Comparison of ENCODE assay signal across 13 cellular contexts in genomic region chr6:104955491-104955890, GRCh38. TPM values are rescaled to one million over a fixed set of nuclear protein-coding genes. Genes with fewer than 3 reads are reported as not detected.
DNase-seq lines count a peak whose midpoint lies in the region; ATAC-seq and TF ChIP-seq lines count a peak whose summit lies in the region.
"Had no signal": no experiment of that assay in that cellular context is flagged by ENCODE, and none has a peak within 500 bp of the region (broad histone marks: within the 10 kb centered on the region; RNA-seq: fewer than 3 reads in every experiment).

No MANE protein-coding gene starts in this region.

- peaks cover 2% of the 10 kb centered on the region; the same call in 1 of the 2 replicates for H3K36me3 Mint-ChIP-seq in WTC11

- H3K4me2 ChIP-seq in DND-41 (ENCODE audit: insufficient read depth, low read length), result peak overlapping the region; percentile 41

- H3K27me3 Mint-ChIP-seq in WTC11 (ENCODE audit: low read depth), result no peaks in the 10 kb centered on the region

- H3K9me3 ChIP-seq in DND-41 (ENCODE audit: insufficient read depth, low read length, severe bottlenecking) (peaks cover 3% of the 10 kb centered on the region), right atrium auricular region (peaks cover 0 to 15% of the 10 kb centered on the region in 2 donors)

- CTCF ChIA-PET in WTC11 (lab: Charles Lee), result interaction anchor here (0.6 to 1.3 kb wide), 3 partner anchors 15 to 124 kb away, joined by 3 to 12 read pairs (median 4); no protein-coding TSS in a partner anchor

- H3K79me2 ChIP-seq in DND-41 (ENCODE audit: insufficient read depth, low read length), result peaks cover 14% of the 10 kb centered on the region

- H3K36me3 ChIP-seq in DND-41 (ENCODE audit: insufficient read depth, low read length) (no peaks in the 10 kb centered on the region), right atrium auricular region (no peaks in the 10 kb centered on the region)

- TF ChIP-seq CTCF in DND-41 (IDR thresholded peaks at IDR 0.05; ENCODE audit: borderline replicate concordance, extremely low read depth, low read length, poor library complexity, severe bottlenecking) (no peak), WTC11 (IDR thresholded peaks at IDR 0.05) (no peak), right atrium auricular region (IDR thresholded peaks at IDR 0.05) (no peak)

- peak overlapping the region; percentile 46 for H3K9ac ChIP-seq in DND-41 (ENCODE audit: low read depth, low read length)

- H3K4me3 ChIP-seq in DND-41 (ENCODE audit: low read depth in 1 of 2, low read length in 2 of 2) (no peak overlapping the region), right atrium auricular region (no peak overlapping the region)
- H3K4me3 ChIP-seq in Jurkat, Clone E6-1 (ENCODE audit: low read length), result peak overlapping the region; percentile 4; the same call in 1 of the 2 replicates

- H2AFZ ChIP-seq in DND-41 (ENCODE audit: low read depth, low read length), result peak overlapping the region; percentile 24; the same call in 1 of the 2 replicates

- peak; percentile 58 for ATAC-seq in DND-41 (ENCODE audit: insufficient read depth, low read depth)
- no peak for ATAC-seq in WTC11
- ATAC-seq in GM21423 (IDR thresholded peaks at IDR 0.05; ENCODE audit: unreplicated experiment), result no peak

- H3K4me1 Mint-ChIP-seq in WTC11, result peaks cover 42% of the 10 kb centered on the region

- H3K4me3 Mint-ChIP-seq in WTC11, result peak overlapping the region; percentile 93
- H3K4me3 Mint-ChIP-seq: activated naive CD4-positive, alpha-beta T cell treated with anti-CD3 and anti-CD28 coated beads, Interleukin-2, amount 50 U/mL, for 24 hours had no signal

- peaks cover 83% of the 10 kb centered on the region for H3K4me1 ChIP-seq in DND-41 (ENCODE audit: insufficient read depth, low read length)
- peaks cover 0 to 3% of the 10 kb centered on the region in 2 donors for H3K4me1 ChIP-seq in right atrium auricular region

- POLR2A ChIA-PET in WTC11 (lab: Charles Lee), result interaction anchor here (0.6 to 2.2 kb wide), 6 partner anchors 12 to 121 kb away, joined by 3 to 9 read pairs (median 4); partner anchors contain the start of gene HACE1

- no peaks in the 10 kb centered on the region for H4K20me1 ChIP-seq in DND-41 (ENCODE audit: insufficient read depth, low read length)

- no peaks in the 10 kb centered on the region for H3K9me3 Mint-ChIP-seq in WTC11

- H3K27ac Mint-ChIP-seq in WTC11, result peak overlapping the region; percentile 95
- H3K27ac Mint-ChIP-seq: activated naive CD4-positive, alpha-beta T cell treated with anti-CD3 and anti-CD28 coated beads, Interleukin-2, amount 50 U/mL, for 24 hours had no signal

- H3K27ac ChIP-seq in DND-41 (ENCODE audit: low read length), result peak overlapping the region; percentile 96
- no peak overlapping the region for H3K27ac ChIP-seq in right atrium auricular region

- H3K27me3 ChIP-seq in DND-41 (ENCODE audit: insufficient read depth, low read length, poor library complexity) (no peaks in the 10 kb centered on the region), right atrium auricular region (peaks cover 34 to 48% of the 10 kb centered on the region in 2 donors)

- DNase-seq in DND-41 (peak; percentile 88), WTC11 (ENCODE audit: low spot score) (peak; percentile 34), islet precursor cell (peak; percentile 75), right atrium auricular region (ENCODE audit: low spot score) (no peak), AML-193 (lab: John Stamatoyannopoulos, UW) (no peak)
- DNase-seq in Jurkat, Clone E6-1 (ENCODE audit: low read depth, low spot score), result peak; percentile 37
- DNase-seq in activated effector memory CD4-positive, alpha-beta T cell treated with Interleukin-2 at 50 U/mL for 16 hours, result no peak
- DNase-seq: activated CD4-positive, CD25-positive, alpha-beta regulatory T cell treated with anti-CD3 and anti-CD28 coated beads, Interleukin-2, amount 50 U/mL, for 72 hours; effector CD4-positive, alpha-beta T cell; stimulated activated CD4-positive, alpha-beta T cell treated with anti-CD3 and anti-CD28 coated beads, Interleukin-12 subunit alpha, Interleukin-12 subunit beta, amount 100 ng/mL, for 4 hours had no signal

TF ChIP-seq in WTC11, 78 proteins besides CTCF, POLR2A, EP300 and RAD21:
- TF ChIP-seq FOXK1 (CRISPR knock-in tag; IDR thresholded peaks at IDR 0.05) (no peak), SMAD4 (CRISPR knock-in tag; IDR thresholded peaks at IDR 0.05) (no peak), HMGA2 (CRISPR knock-in tag; IDR thresholded peaks at IDR 0.05) (no peak), JUN (CRISPR knock-in tag; IDR thresholded peaks at IDR 0.05) (no peak), CREM (CRISPR knock-in tag; IDR thresholded peaks at IDR 0.05) (no peak), ETV6 (CRISPR knock-in tag; IDR thresholded peaks at IDR 0.05) (no peak), CDX4 (CRISPR knock-in tag; IDR thresholded peaks at IDR 0.05; ENCODE audit: borderline replicate concordance) (no peak), TEAD4 (CRISPR knock-in tag; IDR thresholded peaks at IDR 0.05) (no peak), CBFB (CRISPR knock-in tag; IDR thresholded peaks at IDR 0.05; ENCODE audit: low read depth) (no peak), OVOL2 (CRISPR knock-in tag; IDR thresholded peaks at IDR 0.05; ENCODE audit: borderline replicate concordance) (no peak), ZNF281 (CRISPR knock-in tag; IDR thresholded peaks at IDR 0.05) (no peak), PRRX2 (CRISPR knock-in tag; IDR thresholded peaks at IDR 0.05) (no peak), SMAD3 (CRISPR knock-in tag; IDR thresholded peaks at IDR 0.05; ENCODE audit: borderline replicate concordance) (no peak), FOXP4 (CRISPR knock-in tag; IDR thresholded peaks at IDR 0.05) (no peak), ZNF138 (CRISPR knock-in tag; conservative IDR thresholded peaks at IDR 0.05) (no peak)
- TF ChIP-seq, protein P1, sequence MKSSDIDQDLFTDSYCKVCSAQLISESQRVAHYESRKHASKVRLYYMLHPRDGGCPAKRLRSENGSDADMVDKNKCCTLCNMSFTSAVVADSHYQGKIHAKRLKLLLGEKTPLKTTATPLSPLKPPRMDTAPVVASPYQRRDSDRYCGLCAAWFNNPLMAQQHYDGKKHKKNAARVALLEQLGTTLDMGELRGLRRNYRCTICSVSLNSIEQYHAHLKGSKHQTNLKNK (CRISPR knock-in tag; IDR thresholded peaks at IDR 0.05), result no peak
- TF ChIP-seq, protein P2, sequence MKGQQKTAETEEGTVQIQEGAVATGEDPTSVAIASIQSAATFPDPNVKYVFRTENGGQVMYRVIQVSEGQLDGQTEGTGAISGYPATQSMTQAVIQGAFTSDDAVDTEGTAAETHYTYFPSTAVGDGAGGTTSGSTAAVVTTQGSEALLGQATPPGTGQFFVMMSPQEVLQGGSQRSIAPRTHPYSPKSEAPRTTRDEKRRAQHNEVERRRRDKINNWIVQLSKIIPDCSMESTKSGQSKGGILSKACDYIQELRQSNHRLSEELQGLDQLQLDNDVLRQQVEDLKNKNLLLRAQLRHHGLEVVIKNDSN (CRISPR knock-in tag; IDR thresholded peaks at IDR 0.05), result no peak
TF ChIP-seq in WTC11: peak in this region for 0.

RNA-seq across cellular contexts. Expression of gene LIN28B, which starts 1.4 kb away (rescaled TPM):
- polyA plus RNA-seq in Jurkat, Clone E6-1 (2012; ENCODE audit: insufficient read depth, insufficient read length), result not detected
- total RNA-seq in WTC11 (2021) (73.4 to 82.0 TPM (median 81.9 TPM) in 3 replicates), right atrium auricular region (not detected)
- total RNA-seq: osteoblast had no signal

Comparison
In these comparisons a context has a peak if more than half of its experiments do, and no peak if none do; other contexts are left out.
1. DNase-seq: peak in DND-41 (single experiment), Jurkat, Clone E6-1 (single experiment), WTC11 (single experiment) and islet precursor cell (single experiment); none in activated effector memory CD4-positive, alpha-beta T cell treated with Interleukin-2 at 50 U/mL for 16 hours (single experiment), right atrium auricular region (single experiment) and AML-193 (0 of 2).
2. RNA of gene LIN28B, which starts 1.4 kb away (total RNA-seq): 73.4 to 82.0 TPM in WTC11; not detected in right atrium auricular region; every median in the first group is over 10 times any median in the second.